ENCODE assay signal across 8 cellular contexts in genomic region chr10:96130326-96130758, GRCh38. TPM values are rescaled to one million over a fixed set of nuclear protein-coding genes. Genes with fewer than 3 reads are reported as not detected.
DNase-seq lines count a peak whose midpoint lies in the region; ATAC-seq, FAIRE-seq and TF ChIP-seq lines count a peak whose summit lies in the region.

No MANE protein-coding gene starts in this region.

- peak; percentile 89 to 94 for ATAC-seq in upper lobe of left lung (ENCODE audit: low FRiP score in 2 of 2)

- H3K36me3 ChIP-seq in upper lobe of left lung, result peaks cover 0 to 23% (median 18%) of the 10 kb centered on the region in 4 donors

- H3K27me3 Mint-ChIP-seq in osteocyte (ENCODE audit: unreplicated experiment), result peaks cover 11% of the 10 kb centered on the region

- H3K9me3 Mint-ChIP-seq in osteocyte (ENCODE audit: unreplicated experiment), result peaks cover 3% of the 10 kb centered on the region

- H3K27ac ChIP-seq in HL-60 (replicated peaks) (peak overlapping the region; percentile 100), upper lobe of left lung (peak overlapping the region; percentile 97 to 98 (median 98))

- TF ChIP-seq EP300 in upper lobe of left lung (IDR thresholded peaks at IDR 0.05), result no peak

- TF ChIP-seq POLR2A in upper lobe of left lung (IDR thresholded peaks at IDR 0.05), result peak in 2 of 4 donors; percentile 14 to 26

- peak overlapping the region; percentile 46 for H3K4me3 ChIP-seq in HL-60 (replicated peaks; ENCODE audit: insufficient read depth, low read length)
- H3K4me3 ChIP-seq in upper lobe of left lung, result peak overlapping the region; percentile 54 to 80 (median 66)

- peak overlapping the region; percentile 90 for H3K4me3 Mint-ChIP-seq in osteocyte (ENCODE audit: unreplicated experiment)

- H3K27ac Mint-ChIP-seq in osteocyte (ENCODE audit: unreplicated experiment), result peak overlapping the region; percentile 99

- TF ChIP-seq CTCF in D721Med (IDR thresholded peaks at IDR 0.05; ENCODE audit: insufficient read depth, missing control alignments) (no peak), GM20000 (IDR thresholded peaks at IDR 0.05; ENCODE audit: extremely low read depth, missing control alignments) (peak; percentile 7), HL-60 (IDR thresholded peaks at IDR 0.05; ENCODE audit: insufficient read depth, low read length) (no peak), osteocyte (IDR thresholded peaks at IDR 0.05) (no peak), upper lobe of left lung (IDR thresholded peaks at IDR 0.05) (no peak)

- FAIRE-seq in D721Med (lab: Jason Lieb, UNC), result no peak

- H3K4me1 Mint-ChIP-seq in osteocyte (ENCODE audit: unreplicated experiment), result peaks cover 22% of the 10 kb centered on the region

- DNase-seq in D721Med (ENCODE audit: insufficient read length, low spot score) (peak; percentile 33), GM20000 (ENCODE audit: low spot score) (peak; percentile 75), HL-60 (ENCODE audit: low read depth in 1 of 2, low spot score in 1 of 2) (peak in 1 of 2 experiments; percentile 87), RKO (ENCODE audit: low spot score) (peak; percentile 87), germinal center (ENCODE audit: low spot score) (peak; percentile 84), osteocyte (ENCODE audit: extremely low spot score, unreplicated experiment) (peak; percentile 91), upper lobe of left lung (peak; percentile 62 to 94)
- peak; percentile 57 for DNase-seq in activated T-helper 9 cell treated with anti-CD3 and anti-CD28 coated beads, Interleukin-2, amount 50 U/mL, for 16 hours (ENCODE audit: low read depth)

- H3K9me3 ChIP-seq in upper lobe of left lung, result no peaks in the 10 kb centered on the region

- peaks cover 21% of the 10 kb centered on the region for H3K36me3 Mint-ChIP-seq in osteocyte (ENCODE audit: unreplicated experiment)

- peaks cover 0 to 16% (median 13%) of the 10 kb centered on the region in 4 donors for H3K4me1 ChIP-seq in upper lobe of left lung

- no peaks in the 10 kb centered on the region for H3K27me3 ChIP-seq in HL-60 (ENCODE audit: insufficient read depth, poor library complexity, severe bottlenecking)
- no peaks in the 10 kb centered on the region for H3K27me3 ChIP-seq in upper lobe of left lung

- WGBS in upper lobe of left lung, 2 donors, result 0 to 1% methylated on average over 12 to 25 of the region's 38 CpGs

RNA-seq across cellular contexts. Expression of gene ZNF518A, which starts 0.2 kb away (rescaled TPM):
- 14.9 and 15.6 TPM in 2 replicates for total RNA-seq in osteocyte
- 10 to 100 TPM in 5 of 6 donors, 1 to 10 TPM in 1; 4.7 to 29.5 (median 16.7) TPM for total RNA-seq in upper lobe of left lung
